ENCODE assay signal across 8 cellular contexts in the genomic region with DNA sequence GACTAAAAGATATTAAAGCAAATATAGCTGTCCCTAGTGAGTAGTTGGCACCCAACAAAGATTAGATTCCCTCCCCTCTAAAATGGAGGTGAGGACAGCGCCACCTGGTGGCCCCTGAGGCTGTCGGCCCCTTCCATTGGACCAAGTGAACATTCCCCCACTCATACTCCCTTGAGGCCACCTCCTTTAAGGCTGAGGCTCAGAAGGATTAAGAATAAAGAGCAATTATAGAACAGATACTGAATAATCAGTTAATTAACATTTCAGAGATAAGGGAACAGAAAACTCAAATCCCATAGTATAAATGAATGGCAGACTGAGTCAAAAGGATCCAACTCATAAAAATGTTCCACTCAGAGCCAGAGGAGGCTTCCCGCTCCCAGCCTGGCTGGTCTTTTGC.
A peak's percentile ranks its signal among the peaks of the same experiment; 100 is the strongest.
DNase-seq lines count a peak whose midpoint lies in the region; ATAC-seq and TF ChIP-seq lines count a peak whose summit lies in the region.

No MANE protein-coding gene starts in this region.

- ATAC-seq in HG03432 (IDR thresholded peaks at IDR 0.05; ENCODE audit: unreplicated experiment): peak; percentile 56
- no peak for ATAC-seq in HG02623 (IDR thresholded peaks at IDR 0.05; ENCODE audit: unreplicated experiment)

- TF ChIP-seq CTCF in AG09319 (IDR thresholded peaks at IDR 0.05; ENCODE audit: low read depth, low read length) (peak; percentile 20), GM12875 (IDR thresholded peaks at IDR 0.05; ENCODE audit: borderline replicate concordance, insufficient read depth, low read depth, low read length) (peak; percentile 83), foreskin fibroblast (IDR thresholded peaks at IDR 0.05; ENCODE audit: low read depth, low read length) (peak; percentile 62), tibial artery (IDR thresholded peaks at IDR 0.05) (peak; percentile 9 to 24)

- DNase-seq in AG09319 (ENCODE audit: extremely low read depth, low read depth) (no peak), UCSD-AML1 (lab: John Stamatoyannopoulos, UW; ENCODE audit: unreplicated experiment) (peak; percentile 46), foreskin fibroblast (no peak), tibial artery (no peak), T1000 (lab: John Stamatoyannopoulos, UW) (no peak)

- H3K4me3 ChIP-seq in GM12875 (ENCODE audit: low read depth, low read length) (no peak overlapping the region), foreskin fibroblast (ENCODE audit: low read depth in 1 of 2, low read length in 2 of 2) (no peak overlapping the region), tibial artery (no peak overlapping the region)

- no peaks in the 10 kb centered on the region for H3K4me1 ChIP-seq in tibial artery

- no peak overlapping the region for H3K27ac ChIP-seq in tibial artery

- intact Hi-C loops in tibial artery (cut with DNase I; ENCODE audit: low total_unique reads): no loop called here

- no peaks in the 10 kb centered on the region for H3K36me3 ChIP-seq in tibial artery

- no peaks in the 10 kb centered on the region for H3K9me3 ChIP-seq in tibial artery

- H3K27me3 ChIP-seq in tibial artery: no peaks in the 10 kb centered on the region

Comparison
In these comparisons a context has a peak if more than half of its experiments do, and no peak if none do; other contexts are left out.
1. CTCF ChIP-seq: peak in every context shown above with its lines; median percentile 83 in GM12875; 62 in foreskin fibroblast; 20 in AG09319; 16 in tibial artery.